12 cellular contexts compared by ENCODE assay signal in genomic region chr3:160796813-160797164, GRCh38. TPM values are rescaled to one million over a fixed set of nuclear protein-coding genes. Genes with fewer than 3 reads are reported as not detected.
DNase-seq lines count a peak whose midpoint lies in the region; ATAC-seq and TF ChIP-seq lines count a peak whose summit lies in the region.
"Had no signal": no experiment of that assay in that cellular context is flagged by ENCODE, and none has a peak within 500 bp of the region (broad histone marks: within the 10 kb centered on the region; RNA-seq: fewer than 3 reads in every experiment).

No MANE protein-coding gene starts in this region.

- H2AFZ ChIP-seq in hepatocyte, result no peak overlapping the region
- H2AFZ ChIP-seq in Karpas-422 (ENCODE audit: low read length), result no peak overlapping the region

- peak; percentile 56 to 76 for TF ChIP-seq POLR2A in gastrocnemius medialis (IDR thresholded peaks at IDR 0.05)

- H3K79me2 ChIP-seq in hepatocyte (peaks cover 2% of the 10 kb centered on the region), Karpas-422 (ENCODE audit: low read length) (no peaks in the 10 kb centered on the region)

- DNase-seq in HuH-7.5 (ENCODE audit: low spot score) (peak; percentile 32), NCI-H82 treated with DMSO at 0.1 percent for 48 hours (lab: John Stamatoyannopoulos, UW; ENCODE audit: unreplicated experiment) (peak; percentile 85), hepatocyte (ENCODE audit: low spot score) (peak; percentile 47), gastrocnemius medialis (peak; percentile 61 to 67), Karpas-422 (no peak), cortex of kidney (lab: John Stamatoyannopoulos, UW) (no peak)
- DNase-seq: activated CD8-positive, alpha-beta memory T cell treated with anti-CD3 and anti-CD28 coated beads, Interleukin-2, amount 10 ng/mL, durations not matched to agents 7 days and 5 days; CD4-positive, CD25-positive, alpha-beta regulatory T cell; NCI-H1048 had no signal

- H3K4me3 ChIP-seq in hepatocyte, result no peak overlapping the region
- H3K4me3 ChIP-seq in gastrocnemius medialis, result peak overlapping the region in 1 of 4 donors; percentile 16
- no peak overlapping the region for H3K4me3 ChIP-seq in Karpas-422 (ENCODE audit: low read length)

- intact Hi-C loops in gastrocnemius medialis (cut with DNase I; ENCODE audit: low total_unique reads), result loop anchor here (5.0 kb wide), 1 partner anchor 39 kb away; the partner anchor contains the start of gene PPM1L

- peak; percentile 91 to 92 for ATAC-seq in gastrocnemius medialis
- no peak for ATAC-seq in HG02885 (IDR thresholded peaks at IDR 0.05; ENCODE audit: poor library complexity, unreplicated experiment)
- ATAC-seq: activated CD8-positive, alpha-beta memory T cell treated with anti-CD3 and anti-CD28 coated beads, Interleukin-2, amount 10 ng/mL, durations not matched to agents 7 days and 5 days; activated naive CD4-positive, alpha-beta T cell treated with anti-CD3 and anti-CD28 coated beads, Interleukin-2, amount 50 U/mL, for 72 hours; SK-N-SH treated with all-trans-retinoic acid at 6 μM for 48 hours had no signal

- in situ Hi-C loops in gastrocnemius medialis (cut with MboI; ENCODE audit: low sequenced_read_pairs in 4 of 4), result no loop called here

- H3K27me3 ChIP-seq in hepatocyte (peaks cover 7% of the 10 kb centered on the region), gastrocnemius medialis (no peaks in the 10 kb centered on the region), Karpas-422 (ENCODE audit: low read length) (no peaks in the 10 kb centered on the region)

- no peaks in the 10 kb centered on the region for H3K36me3 ChIP-seq in hepatocyte (replicated peaks; ENCODE audit: insufficient read depth, low read depth)
- H3K36me3 ChIP-seq in gastrocnemius medialis, result no peaks in the 10 kb centered on the region
- no peaks in the 10 kb centered on the region for H3K36me3 ChIP-seq in Karpas-422 (ENCODE audit: insufficient read depth, low read length)

- H3K9me2 ChIP-seq in hepatocyte (replicated peaks; ENCODE audit: insufficient read depth) (no peaks in the 10 kb centered on the region), Karpas-422 (replicated peaks; ENCODE audit: insufficient read depth, low read length) (no peaks in the 10 kb centered on the region)

- H3K9ac ChIP-seq in Karpas-422 (ENCODE audit: low read length), result no peak overlapping the region

- no peak for TF ChIP-seq CTCF in hepatocyte (IDR thresholded peaks at IDR 0.05; ENCODE audit: poor library complexity)
- TF ChIP-seq CTCF in gastrocnemius medialis (IDR thresholded peaks at IDR 0.05 in 4 of 5, conservative IDR thresholded peaks at IDR 0.05 in 1 of 5), result no peak

- H3K27ac ChIP-seq in hepatocyte (peak overlapping the region; percentile 64), gastrocnemius medialis (peak overlapping the region; percentile 91 to 94 (median 92)), Karpas-422 (ENCODE audit: low read length) (no peak overlapping the region)

- H3K4me2 ChIP-seq in hepatocyte (peak overlapping the region; percentile 31), Karpas-422 (ENCODE audit: low read depth, low read length, poor library complexity, severe bottlenecking) (no peak overlapping the region)

- H3K9me3 ChIP-seq in hepatocyte (ENCODE audit: low read depth) (no peaks in the 10 kb centered on the region), gastrocnemius medialis (no peaks in the 10 kb centered on the region), Karpas-422 (ENCODE audit: low read length) (no peaks in the 10 kb centered on the region)

- WGBS in hepatocyte (ENCODE audit: low lambda C conversion rate, missing lambda C conversion rate), result 39% methylated on average over 1 of the region's 1 CpG

- H4K20me1 ChIP-seq in hepatocyte (ENCODE audit: insufficient read depth, poor library complexity, severe bottlenecking) (no peaks in the 10 kb centered on the region), Karpas-422 (ENCODE audit: insufficient read depth, low read depth, low read length) (no peaks in the 10 kb centered on the region)

- peaks cover 14% of the 10 kb centered on the region for H3K4me1 ChIP-seq in hepatocyte (ENCODE audit: insufficient read depth)
- H3K4me1 ChIP-seq in gastrocnemius medialis, result peaks cover 65 to 75% of the 10 kb centered on the region in 2 donors
- no peaks in the 10 kb centered on the region for H3K4me1 ChIP-seq in Karpas-422 (ENCODE audit: low read length)

RNA-seq across cellular contexts. Expression of gene PPM1L, which starts 40.8 kb away (rescaled TPM):
- total RNA-seq in hepatocyte, result 13.1 and 13.6 TPM in 2 replicates
- polyA plus RNA-seq in hepatocyte, result 4.0 and 5.1 TPM in 2 replicates
- total RNA-seq in gastrocnemius medialis, result 100 to 1,000 TPM in 3 of 4 donors, 10 to 100 TPM in 1; 85.0 to 243 (median 122) TPM
- 1.8 and 3.4 TPM in 2 replicates for total RNA-seq in Karpas-422 (2014; rRNA removed; shearing (Covaris generic); ENCODE audit: low replicate concordance)

Comparison
In these comparisons a context has a peak if more than half of its experiments do, and no peak if none do; other contexts are left out.
1. DNase-seq: peak in HuH-7.5 (single experiment), NCI-H82 treated with DMSO at 0.1 percent for 48 hours (single experiment), hepatocyte (single experiment) and gastrocnemius medialis (2 of 2); none in Karpas-422 (single experiment) and cortex of kidney (single experiment).